In the genomic region with DNA sequence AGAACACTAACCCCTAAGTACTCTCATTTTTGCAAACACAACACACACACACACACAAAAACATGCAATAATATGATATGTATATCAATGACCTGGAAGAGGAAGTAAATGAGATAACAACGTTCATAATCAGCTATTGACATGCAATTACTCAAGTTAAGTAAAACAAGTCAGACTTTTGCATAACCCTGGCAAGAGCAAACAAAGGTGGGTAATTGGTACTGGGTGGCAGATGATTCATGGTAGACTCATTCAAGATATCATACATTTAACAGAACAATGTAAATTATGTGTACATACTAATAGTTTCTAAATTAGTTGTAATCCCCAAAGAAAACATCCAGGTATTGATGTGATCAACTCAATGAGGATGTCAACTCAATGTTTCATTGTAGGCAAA, we compare ENCODE assay signal across 29 cellular contexts.
A peak's percentile ranks its signal among the peaks of the same experiment; 100 is the strongest.
DNase-seq lines count a peak whose midpoint lies in the region; ATAC-seq, FAIRE-seq and TF ChIP-seq lines count a peak whose summit lies in the region.
"Had no signal": no experiment of that assay in that cellular context is flagged by ENCODE, and none has a peak within 500 bp of the region (broad histone marks: within the 10 kb centered on the region; RNA-seq: fewer than 3 reads in every experiment).

No MANE protein-coding gene starts in this region.

- no peaks in the 10 kb centered on the region for H3K9me2 ChIP-seq in HCT116 (ENCODE audit: insufficient read depth)

- H3K9me3 ChIP-seq in HCT116 (ENCODE audit: control insufficient read depth in 1 of 2, insufficient read depth in 1 of 2, low read depth in 1 of 2, low read length in 2 of 2) (peaks cover 0 to 3% of the 10 kb centered on the region in 2 experiments; a peak in 1 of 4 replicates), small intestine (ENCODE audit: control insufficient read depth, low read depth) (no peaks in the 10 kb centered on the region)
- H3K9me3 ChIP-seq: A549, Caco-2, HAP-1, MG63 had no signal

- ATAC-seq in HCT116 (no peak), GM21367 (IDR thresholded peaks at IDR 0.05; ENCODE audit: unreplicated experiment) (no peak)
- ATAC-seq: A549; CD8-positive, alpha-beta T cell had no signal

- H3K4me1 ChIP-seq in HCT116 (ENCODE audit: control insufficient read depth in 1 of 2, insufficient read depth in 2 of 2, low read length in 2 of 2) (no peaks in the 10 kb centered on the region), small intestine (ENCODE audit: control insufficient read depth in 2 of 2, insufficient read depth in 1 of 2, low read depth in 1 of 2, low read length in 1 of 2) (no peaks in the 10 kb centered on the region)
- H3K4me1 ChIP-seq: A549, Caco-2, HAP-1 had no signal

- H3K36me3 ChIP-seq in HCT116 (ENCODE audit: control insufficient read depth in 1 of 2, insufficient read depth in 2 of 2, low read length in 2 of 2) (no peaks in the 10 kb centered on the region), bronchial epithelial cell (ENCODE audit: control insufficient read depth, insufficient read depth, low read length) (no peaks in the 10 kb centered on the region), small intestine (ENCODE audit: control insufficient read depth in 2 of 2, insufficient read depth in 2 of 2, low read length in 2 of 2) (no peaks in the 10 kb centered on the region)
- H3K36me3 ChIP-seq: HAP-1, MG63 had no signal

- RAD21 ChIA-PET in HCT116 (lab: Charles Lee; ENCODE audit: low non-redundant PET in 1 of 2, low total read pairs in 2 of 2, uncharacterized antibody in 2 of 2, unreplicated experiment in 2 of 2): no interaction called here

- H3K27me3 ChIP-seq in HCT116 (ENCODE audit: insufficient read depth, low read length) (no peaks in the 10 kb centered on the region), bronchial epithelial cell (ENCODE audit: control insufficient read depth, insufficient read depth, low read length) (no peaks in the 10 kb centered on the region), small intestine (ENCODE audit: control insufficient read depth in 2 of 2, insufficient read depth in 2 of 2, low read length in 2 of 2) (no peaks in the 10 kb centered on the region), dorsolateral prefrontal cortex (no peaks in the 10 kb centered on the region)
- H3K27me3 ChIP-seq: MG63 had no signal

- TF ChIP-seq POLR2A in HCT116 (IDR thresholded peaks at IDR 0.05; ENCODE audit: borderline replicate concordance, extremely low read depth, insufficient read depth, insufficient read length): no peak

- DNase-seq in HCT116 (ENCODE audit: low read depth, low spot score) (no peak), NCI-H748 (lab: John Stamatoyannopoulos, UW; ENCODE audit: unreplicated experiment) (peak; percentile 44), bronchial epithelial cell (ENCODE audit: low read depth) (peak; percentile 95), small intestine (peak; percentile 38), dorsolateral prefrontal cortex (no peak)
- no peak for DNase-seq in stimulated activated CD4-positive, alpha-beta T cell treated with anti-CD3 and anti-CD28 coated beads, Interleukin-12 subunit alpha, Interleukin-12 subunit beta, amount 100 ng/mL, for 4 hours
- DNase-seq: AML-193; Caco-2; CD8-positive, alpha-beta T cell; DMS79 treated with DMSO at 0.1 percent for 48 hours; GF-D8; GOT3; IMR-90; KG1; MG63; NCI-H187; NCI-H2081 treated with DMSO at 0.1 percent for 48 hours; NCI-H2171; NCI-H226; NCI-H510A; NCI-H774; NK-92 treated with Interleukin-12 subunit alpha and Interleukin-12 subunit beta, amount 100 ng/mL, for 24 hours; SIG-M5 had no signal

- TF ChIP-seq CTCF in HCT116 (IDR thresholded peaks at IDR 0.05 in 2 of 3, conservative IDR thresholded peaks at IDR 0.05 in 1 of 3; ENCODE audit: borderline replicate concordance in 1 of 3, insufficient read depth in 1 of 3, low read depth in 2 of 3, low read length in 2 of 3) (no peak), bronchial epithelial cell (IDR thresholded peaks at IDR 0.05; ENCODE audit: insufficient read depth, low read length, severe bottlenecking) (no peak), dorsolateral prefrontal cortex (IDR thresholded peaks at IDR 0.05 in 54 of 56, conservative IDR thresholded peaks at IDR 0.05 in 2 of 56; ENCODE audit: low read depth in 1 of 56, partially characterized antibody in 56 of 56) (no peak)

- no peak overlapping the region for H3K9ac ChIP-seq in HCT116 (ENCODE audit: low read length)

- no TSS peak for BruUV-seq in HCT116 (replicated peaks; lab: Mats Ljungman, UMichigan)

- 10 to 32% (median 15%) methylated on average over 1 of the region's 1 CpG for WGBS in small intestine, 3 donors

- peak overlapping the region; percentile 11 for H2AFZ ChIP-seq in HCT116 (ENCODE audit: low read depth, low read length, poor library complexity, severe bottlenecking)

- intact Hi-C loops in HCT116 (cut with micrococcal nuclease): no loop called here
- intact Hi-C loops in dorsolateral prefrontal cortex (cut with DNase I): no loop called here

- no peak overlapping the region for H3K4me2 ChIP-seq in HCT116 (ENCODE audit: low read length)
- H3K4me2 ChIP-seq: A549 had no signal

- no peak for FAIRE-seq in bronchial epithelial cell (lab: Jason Lieb, UNC)
- no peak for FAIRE-seq in small intestine (lab: Jason Lieb, UNC)
- FAIRE-seq: A549, GM12891 had no signal

- no peaks in the 10 kb centered on the region for H4K20me1 ChIP-seq in HCT116 (ENCODE audit: insufficient read depth)

- H3K4me3 ChIP-seq in HCT116 (replicated peaks in 1 of 2; ENCODE audit: low read depth in 1 of 2, low read length in 2 of 2) (no peak overlapping the region), bronchial epithelial cell (ENCODE audit: low read depth, low read length) (no peak overlapping the region), small intestine (ENCODE audit: low read depth in 1 of 2, low read length in 2 of 2) (no peak overlapping the region), dorsolateral prefrontal cortex (no peak overlapping the region)
- H3K4me3 ChIP-seq: A549, HAP-1, MG63, SK-N-MC had no signal

- CTCF ChIA-PET in HCT116 (lab: Charles Lee): no interaction called here

- no peaks in the 10 kb centered on the region for H3K79me2 ChIP-seq in HCT116 (ENCODE audit: insufficient read depth, low read length)

- H3K27ac ChIP-seq in HCT116 (ENCODE audit: low read depth, low read length) (no peak overlapping the region), small intestine (ENCODE audit: low read depth in 1 of 2, low read length in 1 of 2) (no peak overlapping the region), dorsolateral prefrontal cortex (no peak overlapping the region)
- H3K27ac ChIP-seq: A549, C4-2B, SK-N-MC had no signal

- POLR2A ChIA-PET in HCT116 (lab: Charles Lee): no interaction called here

- no peak for TF ChIP-seq RAD21 in HCT116 (IDR thresholded peaks at IDR 0.05; ENCODE audit: low read depth)

TF ChIP-seq in HCT116, 20 proteins besides CTCF, POLR2A, EP300 and RAD21 (continues in another document):
- TF ChIP-seq, protein P1, sequence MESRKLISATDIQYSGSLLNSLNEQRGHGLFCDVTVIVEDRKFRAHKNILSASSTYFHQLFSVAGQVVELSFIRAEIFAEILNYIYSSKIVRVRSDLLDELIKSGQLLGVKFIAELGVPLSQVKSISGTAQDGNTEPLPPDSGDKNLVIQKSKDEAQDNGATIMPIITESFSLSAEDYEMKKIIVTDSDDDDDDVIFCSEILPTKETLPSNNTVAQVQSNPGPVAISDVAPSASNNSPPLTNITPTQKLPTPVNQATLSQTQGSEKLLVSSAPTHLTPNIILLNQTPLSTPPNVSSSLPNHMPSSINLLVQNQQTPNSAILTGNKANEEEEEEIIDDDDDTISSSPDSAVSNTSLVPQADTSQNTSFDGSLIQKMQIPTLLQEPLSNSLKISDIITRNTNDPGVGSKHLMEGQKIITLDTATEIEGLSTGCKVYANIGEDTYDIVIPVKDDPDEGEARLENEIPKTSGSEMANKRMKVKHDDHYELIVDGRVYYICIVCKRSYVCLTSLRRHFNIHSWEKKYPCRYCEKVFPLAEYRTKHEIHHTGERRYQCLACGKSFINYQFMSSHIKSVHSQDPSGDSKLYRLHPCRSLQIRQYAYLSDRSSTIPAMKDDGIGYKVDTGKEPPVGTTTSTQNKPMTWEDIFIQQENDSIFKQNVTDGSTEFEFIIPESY (IDR thresholded peaks at IDR 0.05; ENCODE audit: extremely low read depth, insufficient replicate concordance, low read length): no peak
- TF ChIP-seq, protein P2, sequence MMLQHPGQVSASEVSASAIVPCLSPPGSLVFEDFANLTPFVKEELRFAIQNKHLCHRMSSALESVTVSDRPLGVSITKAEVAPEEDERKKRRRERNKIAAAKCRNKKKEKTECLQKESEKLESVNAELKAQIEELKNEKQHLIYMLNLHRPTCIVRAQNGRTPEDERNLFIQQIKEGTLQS (IDR thresholded peaks at IDR 0.05): no peak
- no peak for TF ChIP-seq JUND (IDR thresholded peaks at IDR 0.05)
- no peak for TF ChIP-seq SRF (IDR thresholded peaks at IDR 0.05; ENCODE audit: low read depth)
- TF ChIP-seq, protein P3, sequence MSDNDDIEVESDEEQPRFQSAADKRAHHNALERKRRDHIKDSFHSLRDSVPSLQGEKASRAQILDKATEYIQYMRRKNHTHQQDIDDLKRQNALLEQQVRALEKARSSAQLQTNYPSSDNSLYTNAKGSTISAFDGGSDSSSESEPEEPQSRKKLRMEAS (IDR thresholded peaks at IDR 0.05): no peak
- no peak for TF ChIP-seq POLR2AphosphoS5 (IDR thresholded peaks at IDR 0.05; ENCODE audit: low read depth, low read length)
- no peak for TF ChIP-seq CBX3 (IDR thresholded peaks at IDR 0.05; ENCODE audit: low read depth)
- TF ChIP-seq CEBPB (IDR thresholded peaks at IDR 0.05; ENCODE audit: low read depth): no peak

Comparison
In these comparisons a context has a peak if more than half of its experiments do, and no peak if none do; other contexts are left out.
1. DNase-seq: peak in NCI-H748 (single experiment), bronchial epithelial cell (single experiment) and small intestine (single experiment); none in HCT116 (single experiment), stimulated activated CD4-positive, alpha-beta T cell treated with anti-CD3 and anti-CD28 coated beads, Interleukin-12 subunit alpha, Interleukin-12 subunit beta, amount 100 ng/mL, for 4 hours (single experiment) and dorsolateral prefrontal cortex (0 of 10).